Comparison of ENCODE assay signal across 14 cellular contexts in the genomic region with DNA sequence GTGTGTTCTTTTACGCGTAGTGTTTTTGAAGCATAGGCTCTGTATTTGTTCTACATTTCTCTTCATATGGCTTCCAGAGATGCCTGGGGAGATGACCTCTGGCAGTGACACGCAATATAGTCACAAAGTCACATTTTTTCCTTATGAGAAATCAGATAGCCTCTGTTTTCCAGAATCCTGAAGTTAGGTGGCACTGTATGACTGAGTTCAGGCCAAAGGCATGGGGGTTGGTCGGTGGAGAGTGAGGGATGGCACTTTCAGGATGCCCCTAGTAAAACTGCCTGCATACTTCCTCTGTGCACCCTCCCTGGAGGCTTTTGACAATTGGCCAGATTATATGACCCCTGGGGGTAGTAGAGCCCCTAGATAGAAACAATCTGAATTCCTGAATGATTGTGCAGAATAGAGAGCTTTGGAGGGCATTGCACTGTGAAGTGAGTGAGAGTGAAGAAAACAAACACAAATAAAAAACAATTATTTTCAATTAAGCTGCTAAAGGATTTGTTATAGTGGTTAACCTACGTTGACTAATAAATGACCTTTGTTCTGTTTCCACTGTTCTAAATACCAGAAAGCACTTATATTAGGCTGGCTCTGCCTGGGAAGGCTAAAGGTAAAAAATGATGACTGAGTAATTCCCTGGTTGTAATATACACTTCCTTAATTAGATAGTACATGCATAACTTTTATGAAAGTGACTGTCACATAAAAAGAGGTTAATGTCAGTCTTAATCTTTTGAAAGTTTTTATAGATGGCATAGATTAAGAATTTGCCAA.
A peak's percentile ranks its signal among the peaks of the same experiment; 100 is the strongest.
DNase-seq lines count a peak whose midpoint lies in the region; ATAC-seq and TF ChIP-seq lines count a peak whose summit lies in the region.
"Had no signal": no experiment of that assay in that cellular context is flagged by ENCODE, and none has a peak within 500 bp of the region (broad histone marks: within the 10 kb centered on the region; RNA-seq: fewer than 3 reads in every experiment).

No MANE protein-coding gene starts in this region.

- no peaks in the 10 kb centered on the region for H3K36me3 Mint-ChIP-seq in naive thymus-derived CD8-positive, alpha-beta T cell
- no peaks in the 10 kb centered on the region for H3K36me3 Mint-ChIP-seq in endothelial cell (ENCODE audit: low read depth, unreplicated experiment)

- H3K4me1 Mint-ChIP-seq in naive thymus-derived CD8-positive, alpha-beta T cell, result no peaks in the 10 kb centered on the region
- no peaks in the 10 kb centered on the region for H3K4me1 Mint-ChIP-seq in endothelial cell (ENCODE audit: unreplicated experiment)
- H3K4me1 Mint-ChIP-seq: activated T-helper 17 cell treated with anti-CD3 and anti-CD28 coated beads, Interleukin-2, amount 50 U/mL, for 72 hours had no signal

- no peak overlapping the region for H3K4me3 ChIP-seq in lower leg skin (ENCODE audit: low read depth, poor library complexity, severe bottlenecking)
- H3K4me3 ChIP-seq: BLaER1, gastrocnemius medialis, left ventricle myocardium inferior, ovary had no signal

- POLR2A ChIA-PET in naive thymus-derived CD8-positive, alpha-beta T cell (lab: Charles Lee), result no interaction called here

- H3K27ac Mint-ChIP-seq in naive thymus-derived CD8-positive, alpha-beta T cell, result no peak overlapping the region
- H3K27ac Mint-ChIP-seq in endothelial cell (ENCODE audit: unreplicated experiment), result no peak overlapping the region
- H3K27ac Mint-ChIP-seq: activated T-helper 17 cell treated with anti-CD3 and anti-CD28 coated beads, Interleukin-2, amount 50 U/mL, for 72 hours had no signal

- TF ChIP-seq RAD21 in Ishikawa (IDR thresholded peaks at IDR 0.05; ENCODE audit: low read depth), result peak; percentile 40; the same call in 1 of the 2 replicates

- TF ChIP-seq POLR2A in lower leg skin (IDR thresholded peaks at IDR 0.05), result no peak

- H3K27me3 Mint-ChIP-seq in naive thymus-derived CD8-positive, alpha-beta T cell, result no peaks in the 10 kb centered on the region
- no peaks in the 10 kb centered on the region for H3K27me3 Mint-ChIP-seq in endothelial cell (ENCODE audit: unreplicated experiment)
- H3K27me3 Mint-ChIP-seq: activated T-helper 17 cell treated with anti-CD3 and anti-CD28 coated beads, Interleukin-2, amount 50 U/mL, for 72 hours had no signal

- intact Hi-C loops in lower leg skin (cut with DNase I; ENCODE audit: low total_unique reads), result no loop called here

- no peak for ATAC-seq in naive thymus-derived CD8-positive, alpha-beta T cell
- ATAC-seq: activated T-helper 17 cell treated with anti-CD3 and anti-CD28 coated beads, Interleukin-2, amount 50 U/mL, for 72 hours; gastrocnemius medialis had no signal

- no peak for TF ChIP-seq EP300 in Ishikawa (IDR thresholded peaks at IDR 0.05; ENCODE audit: borderline replicate concordance)

- TF ChIP-seq CTCF in lower leg skin (IDR thresholded peaks at IDR 0.05) (no peak), endothelial cell (IDR thresholded peaks at IDR 0.05; ENCODE audit: unreplicated experiment) (no peak)

- peaks cover 0 to 12% (median 2%) of the 10 kb centered on the region in 9 donors for H3K9me3 Mint-ChIP-seq in naive thymus-derived CD8-positive, alpha-beta T cell
- H3K9me3 Mint-ChIP-seq in endothelial cell (ENCODE audit: unreplicated experiment), result no peaks in the 10 kb centered on the region
- H3K9me3 Mint-ChIP-seq: activated T-helper 17 cell treated with anti-CD3 and anti-CD28 coated beads, Interleukin-2, amount 50 U/mL, for 72 hours had no signal

- 46 to 53% methylated on average over 5 of the region's 5 CpGs for WGBS in lower leg skin, 2 donors

- no peak overlapping the region for H3K4me3 Mint-ChIP-seq in naive thymus-derived CD8-positive, alpha-beta T cell
- H3K4me3 Mint-ChIP-seq in endothelial cell (ENCODE audit: unreplicated experiment), result no peak overlapping the region
- H3K4me3 Mint-ChIP-seq: activated T-helper 17 cell treated with anti-CD3 and anti-CD28 coated beads, Interleukin-2, amount 50 U/mL, for 72 hours had no signal

- peak; percentile 15 for DNase-seq in D341Med (ENCODE audit: low spot score)
- peak; percentile 8 for DNase-seq in amniotic stem cell (lab: John Stamatoyannopoulos, UW)
- DNase-seq in kidney tubule cell (ENCODE audit: low spot score), result peak; percentile 52
- DNase-seq in naive thymus-derived CD8-positive, alpha-beta T cell, result no peak
- DNase-seq in HPDE6-E6E7 (ENCODE audit: extremely low spot score), result no peak
- DNase-seq in lower leg skin (ENCODE audit: low spot score in 2 of 2), result no peak
- no peak for DNase-seq in endothelial cell (ENCODE audit: low spot score)
- DNase-seq: activated CD4-positive, alpha-beta T cell treated with anti-CD3 and anti-CD28 coated beads, Interleukin-2, amount 50 U/mL, for 1 hour; gastrocnemius medialis; left ventricle myocardium inferior; ovary had no signal

TF ChIP-seq in Ishikawa, 13 proteins besides CTCF, POLR2A, EP300 and RAD21:
- TF ChIP-seq, protein P1, sequence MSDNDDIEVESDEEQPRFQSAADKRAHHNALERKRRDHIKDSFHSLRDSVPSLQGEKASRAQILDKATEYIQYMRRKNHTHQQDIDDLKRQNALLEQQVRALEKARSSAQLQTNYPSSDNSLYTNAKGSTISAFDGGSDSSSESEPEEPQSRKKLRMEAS (IDR thresholded peaks at IDR 0.05), result no peak
- TF ChIP-seq, protein P2, sequence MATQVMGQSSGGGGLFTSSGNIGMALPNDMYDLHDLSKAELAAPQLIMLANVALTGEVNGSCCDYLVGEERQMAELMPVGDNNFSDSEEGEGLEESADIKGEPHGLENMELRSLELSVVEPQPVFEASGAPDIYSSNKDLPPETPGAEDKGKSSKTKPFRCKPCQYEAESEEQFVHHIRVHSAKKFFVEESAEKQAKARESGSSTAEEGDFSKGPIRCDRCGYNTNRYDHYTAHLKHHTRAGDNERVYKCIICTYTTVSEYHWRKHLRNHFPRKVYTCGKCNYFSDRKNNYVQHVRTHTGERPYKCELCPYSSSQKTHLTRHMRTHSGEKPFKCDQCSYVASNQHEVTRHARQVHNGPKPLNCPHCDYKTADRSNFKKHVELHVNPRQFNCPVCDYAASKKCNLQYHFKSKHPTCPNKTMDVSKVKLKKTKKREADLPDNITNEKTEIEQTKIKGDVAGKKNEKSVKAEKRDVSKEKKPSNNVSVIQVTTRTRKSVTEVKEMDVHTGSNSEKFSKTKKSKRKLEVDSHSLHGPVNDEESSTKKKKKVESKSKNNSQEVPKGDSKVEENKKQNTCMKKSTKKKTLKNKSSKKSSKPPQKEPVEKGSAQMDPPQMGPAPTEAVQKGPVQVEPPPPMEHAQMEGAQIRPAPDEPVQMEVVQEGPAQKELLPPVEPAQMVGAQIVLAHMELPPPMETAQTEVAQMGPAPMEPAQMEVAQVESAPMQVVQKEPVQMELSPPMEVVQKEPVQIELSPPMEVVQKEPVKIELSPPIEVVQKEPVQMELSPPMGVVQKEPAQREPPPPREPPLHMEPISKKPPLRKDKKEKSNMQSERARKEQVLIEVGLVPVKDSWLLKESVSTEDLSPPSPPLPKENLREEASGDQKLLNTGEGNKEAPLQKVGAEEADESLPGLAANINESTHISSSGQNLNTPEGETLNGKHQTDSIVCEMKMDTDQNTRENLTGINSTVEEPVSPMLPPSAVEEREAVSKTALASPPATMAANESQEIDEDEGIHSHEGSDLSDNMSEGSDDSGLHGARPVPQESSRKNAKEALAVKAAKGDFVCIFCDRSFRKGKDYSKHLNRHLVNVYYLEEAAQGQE (IDR thresholded peaks at IDR 0.05; ENCODE audit: low read depth), result no peak
- TF ChIP-seq ZBTB7A (IDR thresholded peaks at IDR 0.05; ENCODE audit: low read depth) (no peak), EGR1 (IDR thresholded peaks at IDR 0.05) (no peak), NFIC (IDR thresholded peaks at IDR 0.05) (no peak), TCF12 (IDR thresholded peaks at IDR 0.05; ENCODE audit: low read depth) (no peak), TAF1 (IDR thresholded peaks at IDR 0.05; ENCODE audit: low read depth) (no peak), YY1 (IDR thresholded peaks at IDR 0.05; ENCODE audit: low read depth) (no peak), CEBPB (IDR thresholded peaks at IDR 0.05) (no peak), TEAD4 (IDR thresholded peaks at IDR 0.05) (no peak), FOXM1 (IDR thresholded peaks at IDR 0.05; ENCODE audit: borderline replicate concordance, low read depth) (no peak), CREB1 (IDR thresholded peaks at IDR 0.05; ENCODE audit: low read depth) (no peak)
- TF ChIP-seq, protein P3, sequence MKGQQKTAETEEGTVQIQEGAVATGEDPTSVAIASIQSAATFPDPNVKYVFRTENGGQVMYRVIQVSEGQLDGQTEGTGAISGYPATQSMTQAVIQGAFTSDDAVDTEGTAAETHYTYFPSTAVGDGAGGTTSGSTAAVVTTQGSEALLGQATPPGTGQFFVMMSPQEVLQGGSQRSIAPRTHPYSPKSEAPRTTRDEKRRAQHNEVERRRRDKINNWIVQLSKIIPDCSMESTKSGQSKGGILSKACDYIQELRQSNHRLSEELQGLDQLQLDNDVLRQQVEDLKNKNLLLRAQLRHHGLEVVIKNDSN (IDR thresholded peaks at IDR 0.05), result no peak
TF ChIP-seq in Ishikawa: peak in this region for 0.

Comparison
In these comparisons a context has a peak if more than half of its experiments do, and no peak if none do; other contexts are left out.
1. DNase-seq: peak in D341Med (single experiment), amniotic stem cell (single experiment) and kidney tubule cell (single experiment); none in naive thymus-derived CD8-positive, alpha-beta T cell (0 of 10), HPDE6-E6E7 (single experiment), lower leg skin (0 of 2) and endothelial cell (single experiment).